In the genomic region with DNA sequence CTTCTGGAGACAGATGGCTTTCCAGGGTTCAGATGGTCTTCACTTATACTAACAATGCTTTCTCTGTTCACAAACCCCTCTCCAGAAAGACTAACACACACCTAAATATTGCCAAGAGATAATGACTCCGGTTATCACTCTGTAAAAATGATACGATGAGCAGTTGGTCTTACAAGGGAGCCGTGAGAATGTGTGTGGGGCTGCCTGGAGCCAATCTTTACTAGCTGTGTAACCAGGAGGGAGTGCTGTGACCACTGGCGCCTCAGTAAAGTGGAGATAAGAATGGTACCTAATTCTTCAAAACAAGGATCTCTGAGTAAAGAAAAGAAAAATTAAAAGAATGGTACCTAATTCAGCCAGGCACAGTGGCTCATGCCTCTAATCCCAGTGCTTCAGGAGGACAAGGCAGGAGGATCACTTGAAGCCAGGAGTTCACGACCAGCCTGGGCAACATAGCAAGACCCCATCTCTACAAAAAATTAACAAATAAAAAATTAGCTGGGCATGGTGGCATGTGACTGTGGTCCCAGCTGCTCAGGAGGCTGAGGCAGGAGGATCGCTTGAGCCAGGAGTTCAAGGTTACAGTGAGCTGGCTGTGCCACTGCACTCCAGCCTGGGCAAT, we compare ENCODE assay signal across 21 cellular contexts. TPM values are rescaled to one million over a fixed set of nuclear protein-coding genes. Genes with fewer than 3 reads are reported as not detected.
DNase-seq lines count a peak whose midpoint lies in the region; ATAC-seq, FAIRE-seq and TF ChIP-seq lines count a peak whose summit lies in the region.
"Had no signal": no experiment of that assay in that cellular context is flagged by ENCODE, and none has a peak within 500 bp of the region (broad histone marks: within the 10 kb centered on the region; RNA-seq: fewer than 3 reads in every experiment).

No MANE protein-coding gene starts in this region.

- H2BK12ac ChIP-seq in H1 (ENCODE audit: low read depth, low read length) = no peak overlapping the region

- peak overlapping the region; percentile 38 to 90 (median 53) for H3K27ac ChIP-seq in Peyer's patch
- no peak overlapping the region for H3K27ac ChIP-seq in H1 (ENCODE audit: low read depth, low read length)
- peak overlapping the region in 2 of 3 donors; percentile 29 to 53 for H3K27ac ChIP-seq in thyroid gland

- H3K4me1 ChIP-seq in Peyer's patch (peaks cover 0 to 34% (median 0%) of the 10 kb centered on the region in 4 donors), H1 (replicated peaks in 1 of 4; ENCODE audit: control insufficient read depth in 3 of 4, insufficient read depth in 4 of 4, low read length in 3 of 4) (peaks cover 8 to 25% (median 16%) of the 10 kb centered on the region in 4 experiments), thyroid gland (peaks cover 0 to 16% of the 10 kb centered on the region in 2 donors)

- no peak overlapping the region for H4K5ac ChIP-seq in H1 (ENCODE audit: insufficient read length, low read depth, low read length)

- no peaks in the 10 kb centered on the region for H3K9me3 Mint-ChIP-seq in nephron progenitor cell
- H3K9me3 Mint-ChIP-seq: activated CD4-positive, alpha-beta T cell treated with anti-CD3 and anti-CD28 coated beads, Interleukin-2, amount 10 ng/mL, durations not matched to agents 24 days and 14 days; activated naive CD8-positive, alpha-beta T cell treated with anti-CD3 and anti-CD28 coated beads for 36 hours; CD14-positive monocyte had no signal

- no peaks in the 10 kb centered on the region for H3K79me2 ChIP-seq in H1 (ENCODE audit: control insufficient read depth in 1 of 2, insufficient read depth in 2 of 2, low read length in 2 of 2)

- POLR2A ChIA-PET in H1 (lab: Charles Lee; ENCODE audit: partially characterized antibody) = interaction anchor here (1.3 to 2.9 kb wide), 2 partner anchors 12 to 41 kb away, joined by 3 to 11 read pairs; no protein-coding TSS in a partner anchor

- ATAC-seq in GM18861 (IDR thresholded peaks at IDR 0.05; ENCODE audit: unreplicated experiment) = no peak
- ATAC-seq: GM12878, HCT116 had no signal

- H3K27me3 ChIP-seq in Peyer's patch (no peaks in the 10 kb centered on the region), H1 (replicated peaks in 1 of 4; ENCODE audit: control insufficient read depth in 3 of 4, extremely low read depth in 1 of 4, insufficient read depth in 3 of 4, low read length in 3 of 4) (no peaks in the 10 kb centered on the region), thyroid gland (no peaks in the 10 kb centered on the region)

- H3K4me3 ChIP-seq in Peyer's patch = no peak overlapping the region
- H3K4me3 ChIP-seq in H1 (ENCODE audit: extremely low read depth in 1 of 4, insufficient read depth in 2 of 4, low read depth in 3 of 4, low read length in 4 of 4) = no peak overlapping the region
- H3K4me3 ChIP-seq in thyroid gland (replicated peaks in 1 of 3) = no peak overlapping the region
- H3K4me3 ChIP-seq: GM12878 had no signal

- no peak overlapping the region for H2AK5ac ChIP-seq in H1 (ENCODE audit: low read depth, low read length)

- H3K27ac Mint-ChIP-seq in nephron progenitor cell = peak overlapping the region; percentile 98
- H3K27ac Mint-ChIP-seq: activated CD4-positive, alpha-beta T cell treated with anti-CD3 and anti-CD28 coated beads, Interleukin-2, amount 10 ng/mL, durations not matched to agents 24 days and 14 days; activated naive CD8-positive, alpha-beta T cell treated with anti-CD3 and anti-CD28 coated beads for 36 hours; CD14-positive monocyte had no signal

- H4K20me1 ChIP-seq in H1 (replicated peaks in 1 of 2; ENCODE audit: control insufficient read depth in 1 of 2, insufficient read depth in 2 of 2, low read length in 2 of 2) = no peaks in the 10 kb centered on the region

- no peak overlapping the region for H4K8ac ChIP-seq in H1 (ENCODE audit: extremely low read depth, insufficient read depth, low read length)

- H3K36me3 ChIP-seq in Peyer's patch (peaks cover 0 to 7% (median 0%) of the 10 kb centered on the region in 3 donors), H1 (ENCODE audit: control insufficient read depth in 2 of 4, insufficient read depth in 4 of 4, low read length in 3 of 4) (no peaks in the 10 kb centered on the region), thyroid gland (no peaks in the 10 kb centered on the region)

- H3K18ac ChIP-seq in H1 (ENCODE audit: extremely low read depth, low read length) = no peak overlapping the region

- TF ChIP-seq EP300 in H1 (IDR thresholded peaks at IDR 0.05; ENCODE audit: borderline replicate concordance in 1 of 2, low read depth in 2 of 2, low read length in 2 of 2) = no peak

- 97% methylated on average over 6 of the region's 6 CpGs; no CpG with 5 or more reads in 1 of the 2 experiments for WGBS in H1 (ENCODE audit: extremely low coverage in 1 of 2, insufficient coverage in 1 of 2, insufficient read length in 1 of 2, insufficient replicate concordance in 2 of 2, low coverage in 1 of 2, low lambda C conversion rate in 2 of 2, missing lambda C conversion rate in 1 of 2), 2 experiments
- 85 to 91% methylated on average over 6 of the region's 6 CpGs for WGBS in thyroid gland, 2 donors

- no peak overlapping the region for H3K9ac ChIP-seq in H1 (replicated peaks in 1 of 4; ENCODE audit: extremely low read depth in 1 of 4, low read depth in 3 of 4, low read length in 3 of 4)

- no peaks in the 10 kb centered on the region for H3K23me2 ChIP-seq in H1 (ENCODE audit: low read depth, low read length)

- H3K56ac ChIP-seq in H1 (replicated peaks; ENCODE audit: insufficient read length, low read depth, low read length) = no peak overlapping the region

- H3K4ac ChIP-seq in H1 (replicated peaks; ENCODE audit: insufficient read length, low read depth, low read length) = no peak overlapping the region

- FAIRE-seq in H1 (lab: Jason Lieb, UNC) = no peak
- FAIRE-seq: GM12878 had no signal

- H3K79me1 ChIP-seq in H1 (ENCODE audit: low read depth, low read length) = no peaks in the 10 kb centered on the region

- H3K9me3 ChIP-seq in Peyer's patch = no peaks in the 10 kb centered on the region
- no peaks in the 10 kb centered on the region for H3K9me3 ChIP-seq in H1 (ENCODE audit: insufficient read depth in 2 of 2, low read depth in 1 of 2, low read length in 1 of 2)
- H3K9me3 ChIP-seq in thyroid gland = no peaks in the 10 kb centered on the region

- H3K4me2 ChIP-seq in H1 (ENCODE audit: insufficient read depth in 1 of 2, low read depth in 2 of 2, low read length in 2 of 2) = no peak overlapping the region

- no peaks in the 10 kb centered on the region for H3K27me3 Mint-ChIP-seq in nephron progenitor cell (ENCODE audit: low read depth, poor library complexity)

- intact Hi-C loops in thyroid gland (cut with DNase I) = no loop called here

- no peak overlapping the region for H2BK20ac ChIP-seq in H1 (ENCODE audit: low read length)

- no peak for TF ChIP-seq POLR2A in Peyer's patch (IDR thresholded peaks at IDR 0.05)
- TF ChIP-seq POLR2A in H1 (IDR thresholded peaks at IDR 0.05; ENCODE audit: control extremely low read depth in 1 of 2, low read depth in 2 of 2, low read length in 2 of 2) = no peak
- no peak for TF ChIP-seq POLR2A in thyroid gland (IDR thresholded peaks at IDR 0.05)

- no peak overlapping the region for H3K4me3 Mint-ChIP-seq in nephron progenitor cell
- H3K4me3 Mint-ChIP-seq: activated CD4-positive, alpha-beta T cell treated with anti-CD3 and anti-CD28 coated beads, Interleukin-2, amount 10 ng/mL, durations not matched to agents 24 days and 14 days; activated naive CD8-positive, alpha-beta T cell treated with anti-CD3 and anti-CD28 coated beads for 36 hours; CD14-positive monocyte had no signal

- H3K14ac ChIP-seq in H1 (ENCODE audit: insufficient read length) = no peak overlapping the region

- H2BK120ac ChIP-seq in H1 (replicated peaks; ENCODE audit: low read depth, low read length) = no peak overlapping the region

- TF ChIP-seq RAD21 in H1 (IDR thresholded peaks at IDR 0.05 in 1 of 2, conservative IDR thresholded peaks at IDR 0.05 in 1 of 2; ENCODE audit: low read depth in 2 of 2, low read length in 2 of 2) = no peak

- CTCF ChIA-PET in H1 (lab: Charles Lee; ENCODE audit: partially characterized antibody) = interaction anchor here (0.6 to 8.7 kb wide), 10 partner anchors 9 to 930 kb away, joined by 3 to 133 read pairs (median 7); no protein-coding TSS in a partner anchor

- DNase-seq in Peyer's patch (no peak), H1 (ENCODE audit: low read depth in 1 of 2, low spot score in 2 of 2) (no peak), nephron progenitor cell (no peak), thyroid gland (no peak), DMS53 (lab: John Stamatoyannopoulos, UW) (no peak)
- no peak for DNase-seq in stimulated activated CD4-positive, alpha-beta T cell treated with anti-CD3 and anti-CD28 coated beads, Interleukin-15, amount 100 ng/mL, for 24 hours
- no peak for DNase-seq in activated CD4-positive, alpha-beta T cell treated with anti-CD3 and anti-CD28 coated beads, Interleukin-2, amount 50 U/mL, for 1 hour
- DNase-seq: activated CD4-positive, alpha-beta T cell treated with anti-CD3 and anti-CD28 coated beads, Interleukin-2, amount 10 ng/mL, durations not matched to agents 24 days and 14 days; activated naive CD8-positive, alpha-beta T cell treated with anti-CD3 and anti-CD28 coated beads for 36 hours; activated T-cell treated with anti-CD3 and anti-CD28 coated beads for 4 hours; head of caudate nucleus; NCI-H1105 treated with DMSO at 0.1 percent for 48 hours; NCI-H2227 treated with DMSO at 0.1 percent for 48 hours; retina; stimulated activated CD4-positive, alpha-beta T cell treated with anti-CD3 and anti-CD28 coated beads, Interleukin-4, amount 100 ng/mL, for 1 hour; T-helper 9 cell had no signal

- H3K23ac ChIP-seq in H1 (ENCODE audit: insufficient read length) = no peak overlapping the region

- no peaks in the 10 kb centered on the region for H3K36me3 Mint-ChIP-seq in nephron progenitor cell (ENCODE audit: low read depth)
- H3K36me3 Mint-ChIP-seq: activated naive CD8-positive, alpha-beta T cell treated with anti-CD3 and anti-CD28 coated beads for 36 hours; CD14-positive monocyte had no signal

- TF ChIP-seq CTCF in Peyer's patch (IDR thresholded peaks at IDR 0.05) (no peak), H1 (IDR thresholded peaks at IDR 0.05; ENCODE audit: control extremely low read depth in 1 of 3, insufficient read depth in 1 of 3, low read depth in 1 of 3, low read length in 3 of 3) (no peak), nephron progenitor cell (IDR thresholded peaks at IDR 0.05) (no peak), thyroid gland (IDR thresholded peaks at IDR 0.05) (no peak)

- no peak overlapping the region for H4K91ac ChIP-seq in H1 (replicated peaks; ENCODE audit: insufficient read length, low read length)

- no peak overlapping the region for H2BK15ac ChIP-seq in H1 (ENCODE audit: low read length)

- H3K4me1 Mint-ChIP-seq in nephron progenitor cell = peaks cover 92% of the 10 kb centered on the region

- no peak overlapping the region for H2BK5ac ChIP-seq in H1 (ENCODE audit: low read depth, low read length)

- no peak overlapping the region for H2AFZ ChIP-seq in H1 (ENCODE audit: low read length)

RNA-seq across cellular contexts. Expression of gene IL17B, which starts 39.9 kb away (rescaled TPM):
- total RNA-seq in Peyer's patch (not detected), thyroid gland (1 to 10 TPM in 1 of 4 donors, not detected in 3; 1.7 TPM)
- not detected in 2 replicates for total RNA-seq in H1 (2021; fragmentation: NEBNext Ultra II Directional; extraction: Animal tissue kit (Norgen Biotek cat#: 25700))
- 0.18 TPM in 1 of 2 replicates, not detected in the other for polyA plus RNA-seq in H1 (2011; rRNA removed)
- polyA plus RNA-seq in H1 (2011; cell fraction: cytosol; rRNA removed) = not detected
- not detected for polyA plus RNA-seq in H1 (2011; cell fraction: nucleus; rRNA removed)
- not detected in 4 replicates for polyA plus RNA-seq in H1 (2012, experiment 1 of 2)
- not detected for polyA plus RNA-seq in H1 (2012, experiment 2 of 2)
- polyA plus RNA-seq in H1 (2013, experiment 1 of 2) = not detected
- not detected for polyA plus RNA-seq in H1 (2013, experiment 2 of 2)
- polyA minus RNA-seq in H1 (2011; rRNA and poly(A)+ RNA removed) = not detected in 2 replicates
- not detected for polyA minus RNA-seq in H1 (2011; cell fraction: cytosol; rRNA and poly(A)+ RNA removed)
- not detected for polyA minus RNA-seq in H1 (2011; cell fraction: nucleus; rRNA and poly(A)+ RNA removed)
- total RNA-seq: activated CD4-positive, alpha-beta T cell treated with anti-CD3 and anti-CD28 coated beads, Interleukin-2, amount 10 ng/mL, durations not matched to agents 24 days and 14 days; activated naive CD8-positive, alpha-beta T cell treated with anti-CD3 and anti-CD28 coated beads for 36 hours; GM12878; kidney epithelial cell had no signal
- polyA plus RNA-seq: CD14-positive monocyte, GM12878 had no signal
